Comparison of ENCODE assay signal across 8 cellular contexts in genomic region chr14:58501214-58501816, GRCh38.
DNase-seq lines count a peak whose midpoint lies in the region; ATAC-seq and TF ChIP-seq lines count a peak whose summit lies in the region.

No MANE protein-coding gene starts in this region.

- H3K4me3 ChIP-seq in GM12864 (ENCODE audit: low read depth, low read length) (no peak overlapping the region), cardiac muscle cell (no peak overlapping the region), psoas muscle (no peak overlapping the region)

- no peaks in the 10 kb centered on the region for H3K4me1 Mint-ChIP-seq in activated CD8-positive, alpha-beta T cell treated with anti-CD3 and anti-CD28 coated beads for 36 hours (ENCODE audit: low read depth)

- H3K9me3 Mint-ChIP-seq in activated CD8-positive, alpha-beta T cell treated with anti-CD3 and anti-CD28 coated beads for 36 hours, result no peaks in the 10 kb centered on the region

- CTCF ChIA-PET in activated CD8-positive, alpha-beta T cell treated with anti-CD3 and anti-CD28 coated beads for 36 hours (lab: Charles Lee), result interaction anchor here (0.6 to 2.8 kb wide), 63 partner anchors 9 to 620 kb away, joined by 3 to 33 read pairs (median 4); partner anchors contain the start of genes DACT1 and TOMM20L

- intact Hi-C loops in activated CD8-positive, alpha-beta T cell treated with anti-CD3 and anti-CD28 coated beads for 36 hours (cut with micrococcal nuclease), result loop anchor here (5.0 to 10.0 kb wide), 2 partner anchors 136 to 553 kb away; partner anchors contain the start of gene DACT1
- intact Hi-C loops in psoas muscle (cut with DNase I), result loop anchor here (2.0 to 5.0 kb wide), 3 partner anchors 136 to 553 kb away; partner anchors contain the start of gene DACT1 (in 1 of the 2)

- WGBS in psoas muscle, 3 donors, result 45 to 50% (median 50%) methylated on average over 3 of the region's 3 CpGs

- DNase-seq in AG08395 (ENCODE audit: low spot score), result peak; percentile 44
- peak; percentile 54 for DNase-seq in GM12864 (ENCODE audit: low read depth)
- DNase-seq in NCI-H226, result peak; percentile 29
- DNase-seq in activated CD8-positive, alpha-beta T cell treated with anti-CD3 and anti-CD28 coated beads for 36 hours, result peak; percentile 32
- DNase-seq in cardiac muscle cell (ENCODE audit: low read depth in 1 of 2, low spot score in 1 of 2), result peak; percentile 83 to 90
- no peak for DNase-seq in psoas muscle

- H3K9me3 ChIP-seq in cardiac muscle cell (ENCODE audit: low read depth) (no peaks in the 10 kb centered on the region), psoas muscle (no peaks in the 10 kb centered on the region)

- H3K36me3 ChIP-seq in cardiac muscle cell (peaks cover 16% of the 10 kb centered on the region), psoas muscle (ENCODE audit: insufficient read depth in 1 of 2, low read depth in 1 of 2) (peaks cover 0 to 63% of the 10 kb centered on the region in 2 donors)

- peaks cover 2% of the 10 kb centered on the region for H3K36me3 Mint-ChIP-seq in activated CD8-positive, alpha-beta T cell treated with anti-CD3 and anti-CD28 coated beads for 36 hours (ENCODE audit: low read depth)

- peaks cover 10% of the 10 kb centered on the region for H3K4me1 ChIP-seq in cardiac muscle cell (ENCODE audit: low read depth)
- no peaks in the 10 kb centered on the region for H3K4me1 ChIP-seq in psoas muscle

- H3K27me3 ChIP-seq in cardiac muscle cell, result no peaks in the 10 kb centered on the region
- H3K27me3 ChIP-seq in psoas muscle (ENCODE audit: insufficient read depth in 3 of 3, low read length in 2 of 3), result no peaks in the 10 kb centered on the region

- H3K27ac Mint-ChIP-seq in activated CD8-positive, alpha-beta T cell treated with anti-CD3 and anti-CD28 coated beads for 36 hours, result no peak overlapping the region

- no peaks in the 10 kb centered on the region for H3K27me3 Mint-ChIP-seq in activated CD8-positive, alpha-beta T cell treated with anti-CD3 and anti-CD28 coated beads for 36 hours

- no peak overlapping the region for H3K4me3 Mint-ChIP-seq in activated CD8-positive, alpha-beta T cell treated with anti-CD3 and anti-CD28 coated beads for 36 hours

- H3K27ac ChIP-seq in cardiac muscle cell (no peak overlapping the region), psoas muscle (no peak overlapping the region)

- ATAC-seq in HG03342 (IDR thresholded peaks at IDR 0.05; ENCODE audit: unreplicated experiment) (peak; percentile 63), psoas muscle (peak in 3 of 4 donors; percentile 74 to 81 (median 79)), HG02623 (IDR thresholded peaks at IDR 0.05; ENCODE audit: unreplicated experiment) (no peak)
- ATAC-seq in activated CD8-positive, alpha-beta T cell treated with anti-CD3 and anti-CD28 coated beads for 36 hours, result peak; percentile 83

- POLR2A ChIA-PET in activated CD8-positive, alpha-beta T cell treated with anti-CD3 and anti-CD28 coated beads for 36 hours (lab: Charles Lee), result no interaction called here

- peak; percentile 69 for TF ChIP-seq CTCF in GM12864 (IDR thresholded peaks at IDR 0.05; ENCODE audit: low read depth, low read length, missing control alignments)
- peak; percentile 90 for TF ChIP-seq CTCF in activated CD8-positive, alpha-beta T cell treated with anti-CD3 and anti-CD28 coated beads for 36 hours (IDR thresholded peaks at IDR 0.05)
- peak; percentile 81 for TF ChIP-seq CTCF in cardiac muscle cell (IDR thresholded peaks at IDR 0.05; ENCODE audit: low read depth, low read length)
- peak; percentile 80 for TF ChIP-seq CTCF in psoas muscle (IDR thresholded peaks at IDR 0.05)

Comparison
In these comparisons a context has a peak if more than half of its experiments do, and no peak if none do; other contexts are left out.
1. DNase-seq: peak in AG08395 (single experiment), GM12864 (single experiment), NCI-H226 (single experiment), activated CD8-positive, alpha-beta T cell treated with anti-CD3 and anti-CD28 coated beads for 36 hours (single experiment) and cardiac muscle cell (2 of 2); none in psoas muscle (0 of 2).
2. Peak in every context shown above with its lines, with median percentiles within 50 percentile points of each other: CTCF ChIP-seq.